20 cellular contexts compared by ENCODE assay signal in genomic region chr15:60065951-60066350, GRCh38.
DNase-seq lines count a peak whose midpoint lies in the region; ATAC-seq, FAIRE-seq and TF ChIP-seq lines count a peak whose summit lies in the region.
"Had no signal": no experiment of that assay in that cellular context is flagged by ENCODE, and none has a peak within 500 bp of the region (broad histone marks: within the 10 kb centered on the region; RNA-seq: fewer than 3 reads in every experiment).

No MANE protein-coding gene starts in this region.

- H3K27me3 Mint-ChIP-seq in astrocyte (ENCODE audit: low read depth, unreplicated experiment) = peaks cover 7% of the 10 kb centered on the region

- peaks cover 2% of the 10 kb centered on the region for H3K4me1 Mint-ChIP-seq in astrocyte (ENCODE audit: low read depth, unreplicated experiment)

- H3K79me2 ChIP-seq in astrocyte (ENCODE audit: insufficient read depth, low read length) (no peaks in the 10 kb centered on the region), mammary epithelial cell (ENCODE audit: insufficient read depth, low read length) (no peaks in the 10 kb centered on the region)

- no TSS peak for BruUV-seq in mammary epithelial cell (replicated peaks; lab: Mats Ljungman, UMichigan)

- no peaks in the 10 kb centered on the region for H3K36me3 Mint-ChIP-seq in astrocyte (ENCODE audit: low read depth, unreplicated experiment)

- H3K9ac ChIP-seq in BLaER1 treated with 17β-estradiol and CSF1 and Interleukin-3, amounts not matched to agents 10 nM and 100 nM = no peak overlapping the region
- H3K9ac ChIP-seq in astrocyte (ENCODE audit: low read length) (no peak overlapping the region), mammary epithelial cell (ENCODE audit: insufficient read depth, low read length) (no peak overlapping the region)

- ATAC-seq in Right ventricle myocardium inferior = peak; percentile 74

- peak overlapping the region; percentile 3 for H3K27ac Mint-ChIP-seq in astrocyte (ENCODE audit: unreplicated experiment)
- H3K27ac Mint-ChIP-seq: CD4-positive, alpha-beta T cell; HFFc6 had no signal

- H3K9me3 ChIP-seq in left ventricle myocardium inferior (replicated peaks) (peaks cover 20% of the 10 kb centered on the region), astrocyte (ENCODE audit: insufficient read depth, low read depth, low read length) (peaks cover 8% of the 10 kb centered on the region), mammary epithelial cell (replicated peaks; ENCODE audit: insufficient read depth, low read length) (peaks cover 14% of the 10 kb centered on the region)
- H3K9me3 ChIP-seq in BLaER1 treated with 17β-estradiol and CSF1 and Interleukin-3, amounts not matched to agents 10 nM and 100 nM (replicated peaks in 1 of 11) = peaks cover 9 to 21% (median 19%) of the 10 kb centered on the region in 11 experiments
- H3K9me3 ChIP-seq: HAP-1 had no signal

- H3K4me1 ChIP-seq in left ventricle myocardium inferior = no peaks in the 10 kb centered on the region
- H3K4me1 ChIP-seq in BLaER1 treated with 17β-estradiol and CSF1 and Interleukin-3, amounts not matched to agents 10 nM and 100 nM = peaks cover 5 to 17% (median 15%) of the 10 kb centered on the region in 10 experiments; a peak in 18 of 20 replicates
- peaks cover 3% of the 10 kb centered on the region for H3K4me1 ChIP-seq in astrocyte (ENCODE audit: insufficient read depth, low read length)
- peaks cover 9% of the 10 kb centered on the region for H3K4me1 ChIP-seq in mammary epithelial cell (ENCODE audit: insufficient read depth, low read length)
- H3K4me1 ChIP-seq: HAP-1 had no signal

- H3K36me3 ChIP-seq in left ventricle myocardium inferior (no peaks in the 10 kb centered on the region), astrocyte (ENCODE audit: insufficient read depth, low read length) (no peaks in the 10 kb centered on the region), mammary epithelial cell (ENCODE audit: insufficient read depth, low read length) (no peaks in the 10 kb centered on the region)
- H3K36me3 ChIP-seq in BLaER1 treated with 17β-estradiol and CSF1 and Interleukin-3, amounts not matched to agents 10 nM and 100 nM = no peaks in the 10 kb centered on the region; a peak in 1 of 22 replicates
- H3K36me3 ChIP-seq: HAP-1 had no signal

- H3K4me3 ChIP-seq in left ventricle myocardium inferior = no peak overlapping the region
- H3K4me3 ChIP-seq in BLaER1 treated with 17β-estradiol and CSF1 and Interleukin-3, amounts not matched to agents 10 nM and 100 nM = no peak overlapping the region
- H3K4me3 ChIP-seq in astrocyte (ENCODE audit: insufficient read depth, low read depth, low read length) = no peak overlapping the region
- no peak overlapping the region for H3K4me3 ChIP-seq in mammary epithelial cell (replicated peaks in 1 of 3; ENCODE audit: insufficient read depth in 1 of 3, low read depth in 2 of 3, low read length in 3 of 3)
- H3K4me3 ChIP-seq: HAP-1 had no signal

- no peak overlapping the region for H2AFZ ChIP-seq in astrocyte (ENCODE audit: low read depth, low read length)
- H2AFZ ChIP-seq in mammary epithelial cell (ENCODE audit: low read depth, low read length) = no peak overlapping the region

- H4K20me1 ChIP-seq in BLaER1 treated with 17β-estradiol and CSF1 and Interleukin-3, amounts not matched to agents 10 nM and 100 nM = no peaks in the 10 kb centered on the region
- H4K20me1 ChIP-seq in astrocyte (ENCODE audit: insufficient read depth, low read length) (no peaks in the 10 kb centered on the region), mammary epithelial cell (ENCODE audit: insufficient read depth, low read length) (no peaks in the 10 kb centered on the region)

- TF ChIP-seq CTCF in left ventricle myocardium inferior (IDR thresholded peaks at IDR 0.05; ENCODE audit: borderline replicate concordance) = no peak
- TF ChIP-seq CTCF in astrocyte (IDR thresholded peaks at IDR 0.05; ENCODE audit: insufficient read depth, low read depth, low read length) = no peak
- TF ChIP-seq CTCF in mammary epithelial cell (conservative IDR thresholded peaks at IDR 0.05 in 1 of 2, IDR thresholded peaks at IDR 0.05 in 1 of 2; ENCODE audit: extremely low read depth in 1 of 2, insufficient read depth in 1 of 2, low read depth in 1 of 2, low read length in 2 of 2) = no peak

- intact Hi-C loops in Right ventricle myocardium inferior (cut with DNase I) (no loop called here), left ventricle myocardium inferior (cut with micrococcal nuclease) (no loop called here), mammary epithelial cell (cut with micrococcal nuclease) (no loop called here)

- H3K27me3 ChIP-seq in left ventricle myocardium inferior (ENCODE audit: low read depth) (peaks cover 52% of the 10 kb centered on the region), astrocyte (ENCODE audit: insufficient read depth, low read length) (peaks cover 3% of the 10 kb centered on the region), mammary epithelial cell (ENCODE audit: insufficient read depth, low read length) (no peaks in the 10 kb centered on the region)
- no peaks in the 10 kb centered on the region for H3K27me3 ChIP-seq in BLaER1 treated with 17β-estradiol and CSF1 and Interleukin-3, amounts not matched to agents 10 nM and 100 nM

- dilution Hi-C loops in mammary epithelial cell (cut with HindIII; ENCODE audit: low sequenced_read_pairs) = no loop called here

- H3K4me2 ChIP-seq in BLaER1 treated with 17β-estradiol and CSF1 and Interleukin-3, amounts not matched to agents 10 nM and 100 nM = peak overlapping the region in 9 of 11 experiments; percentile 15 to 59 (median 46); a peak in 15 of 22 replicates
- H3K4me2 ChIP-seq in astrocyte (ENCODE audit: low read length) = no peak overlapping the region
- H3K4me2 ChIP-seq in mammary epithelial cell (ENCODE audit: insufficient read depth, low read depth, low read length) = no peak overlapping the region

- peaks cover 4% of the 10 kb centered on the region for H3K9me3 Mint-ChIP-seq in astrocyte (ENCODE audit: unreplicated experiment)

- H3K4me3 Mint-ChIP-seq in astrocyte (ENCODE audit: unreplicated experiment) = no peak overlapping the region
- H3K4me3 Mint-ChIP-seq: CD4-positive, alpha-beta T cell; HFFc6 had no signal

- no peak overlapping the region for H3K27ac ChIP-seq in left ventricle myocardium inferior (replicated peaks)
- no peak overlapping the region; a peak in 1 of 22 replicates for H3K27ac ChIP-seq in BLaER1 treated with 17β-estradiol and CSF1 and Interleukin-3, amounts not matched to agents 10 nM and 100 nM
- no peak overlapping the region for H3K27ac ChIP-seq in astrocyte (ENCODE audit: low read depth, low read length)
- H3K27ac ChIP-seq in mammary epithelial cell (ENCODE audit: insufficient read depth, low read depth, low read length) = no peak overlapping the region
- H3K27ac ChIP-seq: 22Rv1 had no signal

- DNase-seq in Right ventricle myocardium inferior (ENCODE audit: missing footprints) = no peak
- no peak for DNase-seq in left ventricle myocardium inferior
- DNase-seq in astrocyte (ENCODE audit: low read depth) = no peak
- DNase-seq in iris pigment epithelial cell (ENCODE audit: low read depth) = peak; percentile 20
- DNase-seq in mammary epithelial cell = no peak
- no peak for DNase-seq in NOMO-1 (lab: John Stamatoyannopoulos, UW; ENCODE audit: unreplicated experiment in 2 of 2)
- DNase-seq in amygdala (lab: John Stamatoyannopoulos, UW) = no peak
- DNase-seq: AML-193; C1 segment of cervical spinal cord; CD4-positive, alpha-beta T cell; DMS153; DMS79 treated with DMSO at 0.1 percent for 48 hours; EL; HFFc6 had no signal

- CTCF ChIA-PET in mammary epithelial cell (lab: Charles Lee; ENCODE audit: low non-redundant PET) = no interaction called here

- in situ Hi-C loops in mammary epithelial cell (cut with MboI; ENCODE audit: low sequenced_read_pairs in 2 of 2) = no loop called here

- WGBS in mammary epithelial cell (ENCODE audit: low coverage, missing lambda C conversion rate) = 83% methylated on average over 7 of the region's 7 CpGs

- FAIRE-seq in astrocyte (lab: Jason Lieb, UNC) = no peak
- FAIRE-seq: G401.6, GM12891, H1 had no signal

Comparison
In these comparisons a context has a peak if more than half of its experiments do, and no peak if none do; other contexts are left out.
1. H3K4me2 ChIP-seq: peak in BLaER1 treated with 17β-estradiol and CSF1 and Interleukin-3, amounts not matched to agents 10 nM and 100 nM (9 of 11); none in astrocyte (single experiment) and mammary epithelial cell (single experiment).